In genomic region chr6:135577059-135577538, GRCh38 we compare ENCODE assay signal across 10 cellular contexts.
DNase-seq lines count a peak whose midpoint lies in the region; ATAC-seq and TF ChIP-seq lines count a peak whose summit lies in the region.
"Had no signal": no experiment of that assay in that cellular context is flagged by ENCODE, and none has a peak within 500 bp of the region (broad histone marks: within the 10 kb centered on the region; RNA-seq: fewer than 3 reads in every experiment).

No MANE protein-coding gene starts in this region.

- peak; percentile 95 for ATAC-seq in GM19395 (IDR thresholded peaks at IDR 0.05; ENCODE audit: unreplicated experiment)
- peak; percentile 85 for ATAC-seq in HG03045 (IDR thresholded peaks at IDR 0.05; ENCODE audit: unreplicated experiment)

- H3K9me3 Mint-ChIP-seq in T-helper 2 cell treated with Interferon-gamma antibody and Interleukin-4, amounts not matched to agents 5 μg/mL and 100 μg/mL, for 36 hours, result peaks cover 37% of the 10 kb centered on the region
- peaks cover 0 to 2% (median 0%) of the 10 kb centered on the region in 7 donors for H3K9me3 Mint-ChIP-seq in CD14-positive monocyte
- H3K9me3 Mint-ChIP-seq: CD8-positive, alpha-beta memory T cell had no signal

- intact Hi-C loops in CD14-positive monocyte (cut with micrococcal nuclease), result no loop called here

- H3K36me3 Mint-ChIP-seq in T-helper 2 cell treated with Interferon-gamma antibody and Interleukin-4, amounts not matched to agents 5 μg/mL and 100 μg/mL, for 36 hours (ENCODE audit: low read depth), result peaks cover 50% of the 10 kb centered on the region
- no peaks in the 10 kb centered on the region for H3K36me3 Mint-ChIP-seq in CD14-positive monocyte
- H3K36me3 Mint-ChIP-seq: CD8-positive, alpha-beta memory T cell had no signal

- H3K27ac Mint-ChIP-seq in T-helper 2 cell treated with Interferon-gamma antibody and Interleukin-4, amounts not matched to agents 5 μg/mL and 100 μg/mL, for 36 hours, result peak overlapping the region; percentile 91
- peak overlapping the region in 1 of 7 donors; percentile 8 for H3K27ac Mint-ChIP-seq in CD14-positive monocyte
- H3K27ac Mint-ChIP-seq: CD8-positive, alpha-beta memory T cell had no signal

- no peaks in the 10 kb centered on the region for H3K27me3 Mint-ChIP-seq in T-helper 2 cell treated with Interferon-gamma antibody and Interleukin-4, amounts not matched to agents 5 μg/mL and 100 μg/mL, for 36 hours (ENCODE audit: low read depth)
- H3K27me3 Mint-ChIP-seq in CD14-positive monocyte (ENCODE audit: low read depth in 3 of 3), result peaks cover 0 to 1% (median 0%) of the 10 kb centered on the region in 3 donors
- H3K27me3 Mint-ChIP-seq: CD8-positive, alpha-beta memory T cell had no signal

- H3K4me3 Mint-ChIP-seq in T-helper 2 cell treated with Interferon-gamma antibody and Interleukin-4, amounts not matched to agents 5 μg/mL and 100 μg/mL, for 36 hours, result peak overlapping the region; percentile 58
- H3K4me3 Mint-ChIP-seq in CD14-positive monocyte, result no peak overlapping the region
- H3K4me3 Mint-ChIP-seq: CD8-positive, alpha-beta memory T cell had no signal

- peaks cover 49% of the 10 kb centered on the region for H3K4me1 Mint-ChIP-seq in T-helper 2 cell treated with Interferon-gamma antibody and Interleukin-4, amounts not matched to agents 5 μg/mL and 100 μg/mL, for 36 hours (ENCODE audit: low read depth)
- H3K4me1 Mint-ChIP-seq in CD14-positive monocyte, result no peaks in the 10 kb centered on the region
- H3K4me1 Mint-ChIP-seq: CD8-positive, alpha-beta memory T cell had no signal

- TF ChIP-seq CTCF in GM12865 (IDR thresholded peaks at IDR 0.05; ENCODE audit: insufficient read depth, low read depth, low read length, missing control alignments) (no peak), CD14-positive monocyte (IDR thresholded peaks at IDR 0.05) (no peak)

- DNase-seq in GM12865 (ENCODE audit: low read depth) (peak; percentile 69), CD14-positive monocyte (ENCODE audit: low spot score) (no peak), DMS153 treated with DMSO at 0.1 percent for 48 hours (lab: John Stamatoyannopoulos, UW; ENCODE audit: unreplicated experiment) (no peak), NCI-H2107 (lab: John Stamatoyannopoulos, UW) (no peak), COLO829 (ENCODE audit: low spot score) (no peak)
- DNase-seq in T-helper 2 cell treated with Interferon-gamma antibody and Interleukin-4, amounts not matched to agents 5 μg/mL and 100 μg/mL, for 36 hours (ENCODE audit: low spot score), result peak; percentile 51
- DNase-seq: amniotic stem cell; CD8-positive, alpha-beta memory T cell had no signal

- no peak overlapping the region for H3K4me3 ChIP-seq in GM12865 (ENCODE audit: low read depth, low read length)

Comparison
In these comparisons a context has a peak if more than half of its experiments do, and no peak if none do; other contexts are left out.
1. DNase-seq: peak in GM12865 (single experiment) and T-helper 2 cell treated with Interferon-gamma antibody and Interleukin-4, amounts not matched to agents 5 μg/mL and 100 μg/mL, for 36 hours (single experiment); none in CD14-positive monocyte (single experiment), DMS153 treated with DMSO at 0.1 percent for 48 hours (single experiment), NCI-H2107 (single experiment) and COLO829 (single experiment).